In the genomic region with DNA sequence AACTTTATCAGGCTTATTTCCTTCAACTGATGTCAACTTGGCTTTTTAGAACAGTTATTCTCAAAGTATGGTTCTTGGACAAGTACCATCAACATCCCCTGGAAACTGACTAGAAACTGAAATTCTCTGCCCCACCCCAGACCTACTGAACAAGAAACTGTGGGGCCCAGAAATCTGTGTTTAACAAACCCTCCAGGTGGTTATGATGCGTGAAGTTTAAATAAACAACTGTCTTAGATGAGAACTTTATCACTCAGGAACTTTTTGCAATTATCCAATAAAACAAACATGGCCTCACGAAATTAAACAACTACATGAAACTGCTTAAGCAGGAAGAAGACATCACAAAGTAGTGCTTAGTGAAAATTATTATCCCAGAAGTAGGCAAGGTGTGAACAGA, we compare ENCODE assay signal across 19 cellular contexts. TPM values are rescaled to one million over a fixed set of nuclear protein-coding genes. Genes with fewer than 3 reads are reported as not detected.
DNase-seq lines count a peak whose midpoint lies in the region; ATAC-seq and TF ChIP-seq lines count a peak whose summit lies in the region.
"Had no signal": no experiment of that assay in that cellular context is flagged by ENCODE, and none has a peak within 500 bp of the region (broad histone marks: within the 10 kb centered on the region; RNA-seq: fewer than 3 reads in every experiment).

No MANE protein-coding gene starts in this region.

- H3K36me3 Mint-ChIP-seq in osteocyte (ENCODE audit: unreplicated experiment): peaks cover 5% of the 10 kb centered on the region

- H3K27me3 ChIP-seq in PC-3 (ENCODE audit: low read length) (no peaks in the 10 kb centered on the region), left lung (no peaks in the 10 kb centered on the region)
- H3K27me3 ChIP-seq: neural progenitor cell had no signal

- H3K27ac ChIP-seq in HEK293 (ENCODE audit: extremely low read depth, low read depth, low read length): no peak overlapping the region
- no peak overlapping the region for H3K27ac ChIP-seq in PC-3 (ENCODE audit: low read length)
- no peak overlapping the region for H3K27ac ChIP-seq in left lung
- H3K27ac ChIP-seq: lower lobe of right lung, neural progenitor cell, VCaP had no signal

- H3K9ac ChIP-seq in PC-3 (ENCODE audit: low read length): no peak overlapping the region
- H3K9ac ChIP-seq: neural progenitor cell had no signal

- H2AFZ ChIP-seq in PC-3 (ENCODE audit: low read length): no peak overlapping the region
- H2AFZ ChIP-seq: neural progenitor cell had no signal

- H3K4me3 ChIP-seq in HEK293 (ENCODE audit: low read depth, low read length): no peak overlapping the region
- H3K4me3 ChIP-seq in PC-3 (ENCODE audit: low read length): no peak overlapping the region
- H3K4me3 ChIP-seq in left lung: no peak overlapping the region
- H3K4me3 ChIP-seq: lower lobe of right lung, neural progenitor cell had no signal

- DNase-seq in NCI-H748 (lab: John Stamatoyannopoulos, UW; ENCODE audit: unreplicated experiment) (peak; percentile 17), NCI-H748 treated with DMSO at 0.1 percent for 48 hours (lab: John Stamatoyannopoulos, UW) (no peak), PC-3 (no peak), osteocyte (ENCODE audit: extremely low spot score, unreplicated experiment) (no peak), left lung (no peak), DMS 273 (lab: John Stamatoyannopoulos, UW; ENCODE audit: unreplicated experiment) (no peak)
- DNase-seq: activated CD4-positive, alpha-beta T cell treated with anti-CD3 and anti-CD28 coated beads, Interleukin-2, amount 10 ng/mL, durations not matched to agents 24 days and 14 days; cerebellar nuclear complex; glutamatergic neuron; lower lobe of right lung; NCI-H1105 treated with DMSO at 0.1 percent for 48 hours had no signal

- intact Hi-C loops in PC-3 (cut with micrococcal nuclease): loop anchor here (1.0 to 10.0 kb wide), 4 partner anchors 33 to 550 kb away; partner anchors contain the start of gene OSGEPL1
- intact Hi-C loops in left lung (cut with DNase I): no loop called here

- POLR2A ChIA-PET in HEK293 (lab: Yijun Ruan, JAX): no interaction called here
- POLR2A ChIA-PET in PC-3 (lab: Charles Lee; ENCODE audit: unreplicated experiment): no interaction called here

- H4K20me1 ChIP-seq in PC-3 (ENCODE audit: low read length): no peaks in the 10 kb centered on the region

- TF ChIP-seq CTCF in HEK293 (tag by site-specific recombination; IDR thresholded peaks at IDR 0.05) (no peak), PC-3 (conservative IDR thresholded peaks at IDR 0.05; ENCODE audit: low read depth, low read length) (no peak), osteocyte (IDR thresholded peaks at IDR 0.05) (no peak), left lung (IDR thresholded peaks at IDR 0.05) (no peak)

- no peaks in the 10 kb centered on the region; the same call in 1 of the 2 replicates for H3K4me1 ChIP-seq in HEK293 (ENCODE audit: control insufficient read depth, insufficient read depth, low read length)
- H3K4me1 ChIP-seq in PC-3 (ENCODE audit: insufficient read depth, low read length): peaks cover 24% of the 10 kb centered on the region
- H3K4me1 ChIP-seq in left lung: peaks cover 0 to 34% of the 10 kb centered on the region in 2 donors

- peak overlapping the region; percentile 25; the same call in 1 of the 2 replicates for H3K4me2 ChIP-seq in PC-3 (ENCODE audit: low read length)
- H3K4me2 ChIP-seq: neural progenitor cell had no signal

- ATAC-seq in PC-3: no peak
- no peak for ATAC-seq in left lung
- no peak for ATAC-seq in HG03565 (IDR thresholded peaks at IDR 0.05; ENCODE audit: unreplicated experiment)
- ATAC-seq: activated naive CD4-positive, alpha-beta T cell treated with anti-CD3 and anti-CD28 coated beads, Interleukin-2, amount 50 U/mL, for 72 hours; SK-N-SH treated with all-trans-retinoic acid at 6 μM for 48 hours had no signal

- no peaks in the 10 kb centered on the region for H3F3A ChIP-seq in PC-3 (ENCODE audit: low read length, unreplicated experiment)

- no peaks in the 10 kb centered on the region for H3K27me3 Mint-ChIP-seq in osteocyte (ENCODE audit: unreplicated experiment)
- H3K27me3 Mint-ChIP-seq: activated CD4-positive, alpha-beta T cell treated with anti-CD3 and anti-CD28 coated beads, Interleukin-2, amount 10 ng/mL, durations not matched to agents 24 days and 14 days; CD8-positive, alpha-beta memory T cell had no signal

- H3K9me2 ChIP-seq in PC-3 (replicated peaks; ENCODE audit: low read length): no peaks in the 10 kb centered on the region

- H3K79me2 ChIP-seq in PC-3 (ENCODE audit: low read length): peaks cover 49% of the 10 kb centered on the region

- no peaks in the 10 kb centered on the region for H3K9me3 Mint-ChIP-seq in osteocyte (ENCODE audit: unreplicated experiment)
- H3K9me3 Mint-ChIP-seq: activated CD4-positive, alpha-beta T cell treated with anti-CD3 and anti-CD28 coated beads, Interleukin-2, amount 10 ng/mL, durations not matched to agents 24 days and 14 days; activated naive CD4-positive, alpha-beta T cell treated with anti-CD3 and anti-CD28 coated beads, Interleukin-2, amount 50 U/mL, for 72 hours; CD8-positive, alpha-beta memory T cell; neural progenitor cell; T-helper 2 cell treated with Interferon-gamma antibody and Interleukin-4, amounts not matched to agents 5 μg/mL and 100 μg/mL, for 36 hours had no signal

- peaks cover 35% of the 10 kb centered on the region for H3K4me1 Mint-ChIP-seq in osteocyte (ENCODE audit: unreplicated experiment)

- CTCF ChIA-PET in HEK293 (lab: Yijun Ruan, JAX): interaction anchor here (0.6 to 1.3 kb wide), 4 partner anchors 18 to 226 kb away, joined by 4 to 8 read pairs (median 4); no protein-coding TSS in a partner anchor
- CTCF ChIA-PET in PC-3 (lab: Charles Lee): no interaction called here

- H3K27ac Mint-ChIP-seq in osteocyte (ENCODE audit: unreplicated experiment): peak overlapping the region; percentile 3
- H3K27ac Mint-ChIP-seq: activated CD4-positive, alpha-beta T cell treated with anti-CD3 and anti-CD28 coated beads, Interleukin-2, amount 10 ng/mL, durations not matched to agents 24 days and 14 days; activated naive CD4-positive, alpha-beta T cell treated with anti-CD3 and anti-CD28 coated beads, Interleukin-2, amount 50 U/mL, for 72 hours; neural progenitor cell; T-helper 2 cell treated with Interferon-gamma antibody and Interleukin-4, amounts not matched to agents 5 μg/mL and 100 μg/mL, for 36 hours had no signal

- H3K36me3 ChIP-seq in HEK293 (ENCODE audit: control insufficient read depth in 2 of 2, insufficient read depth in 1 of 2, low read length in 2 of 2) (peaks cover 0 to 6% of the 10 kb centered on the region in 2 experiments; a peak in 1 of 3 replicates), PC-3 (ENCODE audit: low read depth, low read length) (no peaks in the 10 kb centered on the region), left lung (peaks cover 3 to 4% of the 10 kb centered on the region in 2 donors)

- no peak overlapping the region for H3K4me3 Mint-ChIP-seq in osteocyte (ENCODE audit: unreplicated experiment)
- H3K4me3 Mint-ChIP-seq: activated CD4-positive, alpha-beta T cell treated with anti-CD3 and anti-CD28 coated beads, Interleukin-2, amount 10 ng/mL, durations not matched to agents 24 days and 14 days; neural progenitor cell; T-helper 2 cell treated with Interferon-gamma antibody and Interleukin-4, amounts not matched to agents 5 μg/mL and 100 μg/mL, for 36 hours had no signal

- no TSS peak for BruUV-seq in PC-3 (replicated peaks; lab: Mats Ljungman, UMichigan)

- no peaks in the 10 kb centered on the region for H3K9me3 ChIP-seq in HEK293 (ENCODE audit: control insufficient read depth, insufficient read depth, low read depth, low read length)
- no peaks in the 10 kb centered on the region for H3K9me3 ChIP-seq in PC-3 (ENCODE audit: low read length)
- no peaks in the 10 kb centered on the region for H3K9me3 ChIP-seq in left lung
- H3K9me3 ChIP-seq: lower lobe of right lung had no signal

TF ChIP-seq in HEK293, 187 proteins besides CTCF, POLR2A, EP300 and RAD21 (continues in another document):
- TF ChIP-seq OSR2 (tag by site-specific recombination; IDR thresholded peaks at IDR 0.05) (peak; percentile 40; the same call in 1 of the 2 replicates), IKZF3 (tag by site-specific recombination; IDR thresholded peaks at IDR 0.05) (0 out of 2 replicates have a peak, but pooled peaks have one; percentile 20), ZBTB21 (tag by site-specific recombination; IDR thresholded peaks at IDR 0.05) (no peak), ZFP69B (tag by site-specific recombination; IDR thresholded peaks at IDR 0.05) (peak; percentile 61; the same call in 1 of the 2 replicates), ZXDB (tag by site-specific recombination; IDR thresholded peaks at IDR 0.05) (0 out of 2 replicates have a peak, but pooled peaks have one; percentile 22)
- TF ChIP-seq, protein P1, sequence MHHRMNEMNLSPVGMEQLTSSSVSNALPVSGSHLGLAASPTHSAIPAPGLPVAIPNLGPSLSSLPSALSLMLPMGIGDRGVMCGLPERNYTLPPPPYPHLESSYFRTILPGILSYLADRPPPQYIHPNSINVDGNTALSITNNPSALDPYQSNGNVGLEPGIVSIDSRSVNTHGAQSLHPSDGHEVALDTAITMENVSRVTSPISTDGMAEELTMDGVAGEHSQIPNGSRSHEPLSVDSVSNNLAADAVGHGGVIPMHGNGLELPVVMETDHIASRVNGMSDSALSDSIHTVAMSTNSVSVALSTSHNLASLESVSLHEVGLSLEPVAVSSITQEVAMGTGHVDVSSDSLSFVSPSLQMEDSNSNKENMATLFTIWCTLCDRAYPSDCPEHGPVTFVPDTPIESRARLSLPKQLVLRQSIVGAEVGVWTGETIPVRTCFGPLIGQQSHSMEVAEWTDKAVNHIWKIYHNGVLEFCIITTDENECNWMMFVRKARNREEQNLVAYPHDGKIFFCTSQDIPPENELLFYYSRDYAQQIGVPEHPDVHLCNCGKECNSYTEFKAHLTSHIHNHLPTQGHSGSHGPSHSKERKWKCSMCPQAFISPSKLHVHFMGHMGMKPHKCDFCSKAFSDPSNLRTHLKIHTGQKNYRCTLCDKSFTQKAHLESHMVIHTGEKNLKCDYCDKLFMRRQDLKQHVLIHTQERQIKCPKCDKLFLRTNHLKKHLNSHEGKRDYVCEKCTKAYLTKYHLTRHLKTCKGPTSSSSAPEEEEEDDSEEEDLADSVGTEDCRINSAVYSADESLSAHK (tag by site-specific recombination; IDR thresholded peaks at IDR 0.05): 0 out of 2 replicates have a peak, but pooled peaks have one; percentile 30

RNA-seq across cellular contexts. Expression of gene HIBCH, which starts 4.4 kb away (rescaled TPM):
- 8.1 and 12.0 TPM in 2 replicates for total RNA-seq in PC-3 (2014; rRNA removed)
- total RNA-seq in osteocyte: 26.8 and 28.4 TPM in 2 replicates
- total RNA-seq in left lung: 10 to 100 TPM; 31.8 to 32.9 TPM

RNA-seq across cellular contexts. Expression of gene INPP1, which starts 28.1 kb away (rescaled TPM):
- 4.0 and 5.6 TPM in 2 replicates for total RNA-seq in PC-3 (2014; rRNA removed)
- total RNA-seq in osteocyte: 17.3 and 18.2 TPM in 2 replicates
- 10 to 100 TPM; 21.0 to 25.0 TPM for total RNA-seq in left lung
